In genomic region chr2:86195055-86195807, GRCh38 we compare ENCODE assay signal across 8 cellular contexts. TPM values are rescaled to one million over a fixed set of nuclear protein-coding genes. Genes with fewer than 3 reads are reported as not detected.
DNase-seq lines count a peak whose midpoint lies in the region; FAIRE-seq and TF ChIP-seq lines count a peak whose summit lies in the region.

TSS of gene IMMT (minus strand) at chr2:86195462. CDS start at chr2:86195382, 80 bp downstream.

- H3K36me3 ChIP-seq in H1 (ENCODE audit: control insufficient read depth in 2 of 4, insufficient read depth in 4 of 4, low read length in 3 of 4), result 0 out of 8 replicates have a peak, but pooled peaks cover 0 to 2% (median 0%) of the 10 kb centered on the region in 4 experiments
- H3K36me3 ChIP-seq in mesendoderm (ENCODE audit: control insufficient read depth, insufficient read depth, low read length), result peaks cover 1% of the 10 kb centered on the region

- no peak within 1 kb of the TSS for H2AK5ac ChIP-seq in H1 (ENCODE audit: low read depth, low read length)
- peak within 1 kb of the TSS; percentile 24 for H2AK5ac ChIP-seq in mesendoderm (ENCODE audit: low read length)

- CTCF ChIA-PET in H1 (lab: Charles Lee; ENCODE audit: partially characterized antibody), result interaction anchor here (0.6 to 0.9 kb wide), 3 partner anchors 9 to 116 kb away, joined by 3 read pairs; no protein-coding TSS in a partner anchor

- POLR2A ChIA-PET in H1 (lab: Charles Lee; ENCODE audit: partially characterized antibody), result interaction anchor here (0.6 to 3.3 kb wide), 11 partner anchors 10 to 245 kb away, joined by 3 to 22 read pairs (median 3); partner anchors contain the start of genes POLR1A and PTCD3

- peak within 1 kb of the TSS; percentile 90 for H3K27ac ChIP-seq in H1 (ENCODE audit: low read depth, low read length)
- H3K27ac ChIP-seq in mesendoderm (ENCODE audit: low read depth, low read length), result peak within 1 kb of the TSS; percentile 99

- H2BK12ac ChIP-seq in H1 (ENCODE audit: low read depth, low read length), result no peak within 1 kb of the TSS; the same call in 1 of the 2 replicates

- peaks cover 0 to 2% of the 10 kb centered on the region in 2 experiments for H4K20me1 ChIP-seq in H1 (replicated peaks in 1 of 2; ENCODE audit: control insufficient read depth in 1 of 2, insufficient read depth in 2 of 2, low read length in 2 of 2)

- TF ChIP-seq POLR2A in H1 (IDR thresholded peaks at IDR 0.05; ENCODE audit: control extremely low read depth in 1 of 2, low read depth in 2 of 2, low read length in 2 of 2), result peak; percentile 72 to 85; a peak in 2 of 3 replicates

- H3K79me1 ChIP-seq in H1 (ENCODE audit: low read depth, low read length) (peaks cover 7% of the 10 kb centered on the region; the same call in 1 of the 2 replicates), mesendoderm (ENCODE audit: low read length) (peaks cover 13% of the 10 kb centered on the region)

- DNase-seq in CMK (ENCODE audit: low read depth) (peak; percentile 96), GM20000 (ENCODE audit: low spot score) (peak; percentile 88), HT-29 (ENCODE audit: low spot score) (peak; percentile 97), NOMO-1 (lab: John Stamatoyannopoulos, UW; ENCODE audit: unreplicated experiment in 2 of 2) (peak; percentile 95), H1 (ENCODE audit: low read depth in 1 of 2, low spot score in 2 of 2) (peak; percentile 87 to 92), mesendoderm (peak; percentile 98)
- peak; percentile 74 to 93 (median 84) for DNase-seq in activated CD8-positive, alpha-beta memory T cell treated with anti-CD3 and anti-CD28 coated beads for 48 hours (ENCODE audit: low read depth in 2 of 3, low spot score in 2 of 3)
- DNase-seq in stimulated activated CD8-positive, alpha-beta memory T cell treated with anti-CD3 and anti-CD28 coated beads, Interleukin-15, amount 100 ng/mL, for 1 hour (ENCODE audit: low read depth), result peak; percentile 82

- H4K91ac ChIP-seq in H1 (replicated peaks; ENCODE audit: insufficient read length, low read length), result peak within 1 kb of the TSS; percentile 98

- H2BK120ac ChIP-seq in H1 (replicated peaks; ENCODE audit: low read depth, low read length), result no peak within 1 kb of the TSS
- H2BK120ac ChIP-seq in mesendoderm (ENCODE audit: low read depth, low read length), result no peak within 1 kb of the TSS

- H3K79me2 ChIP-seq in H1 (ENCODE audit: control insufficient read depth in 1 of 2, insufficient read depth in 2 of 2, low read length in 2 of 2) (peaks cover 25 to 52% of the 10 kb centered on the region in 2 experiments), mesendoderm (ENCODE audit: control insufficient read depth, insufficient read depth, low read length) (peaks cover 42% of the 10 kb centered on the region)

- no peaks in the 10 kb centered on the region for H3K9me3 ChIP-seq in H1 (ENCODE audit: insufficient read depth in 2 of 2, low read depth in 1 of 2, low read length in 1 of 2)

- TF ChIP-seq RAD21 in H1 (IDR thresholded peaks at IDR 0.05 in 1 of 2, conservative IDR thresholded peaks at IDR 0.05 in 1 of 2; ENCODE audit: low read depth in 2 of 2, low read length in 2 of 2), result no peak

- H4K8ac ChIP-seq in H1 (ENCODE audit: extremely low read depth, insufficient read depth, low read length) (peak within 1 kb of the TSS; percentile 81), mesendoderm (ENCODE audit: low read depth, low read length) (no peak within 1 kb of the TSS)

- TF ChIP-seq EP300 in H1 (IDR thresholded peaks at IDR 0.05; ENCODE audit: borderline replicate concordance in 1 of 2, low read depth in 2 of 2, low read length in 2 of 2), result no peak

- peaks cover 4% of the 10 kb centered on the region for H3K23me2 ChIP-seq in H1 (ENCODE audit: low read depth, low read length)

- H3K56ac ChIP-seq in H1 (replicated peaks; ENCODE audit: insufficient read length, low read depth, low read length), result peak within 1 kb of the TSS; percentile 94
- peak within 1 kb of the TSS; percentile 100 for H3K56ac ChIP-seq in mesendoderm (ENCODE audit: low read length)

- peak within 1 kb of the TSS; percentile 82 to 99 for H3K4me2 ChIP-seq in H1 (ENCODE audit: insufficient read depth in 1 of 2, low read depth in 2 of 2, low read length in 2 of 2)
- H3K4me2 ChIP-seq in mesendoderm (ENCODE audit: low read length), result peak within 1 kb of the TSS; percentile 99

- H2AFZ ChIP-seq in H1 (ENCODE audit: low read length), result 0 out of 2 replicates have a peak within 1 kb of the TSS, but pooled peaks have one; percentile 3

- peak within 1 kb of the TSS; percentile 88 to 90 (median 90) for H3K9ac ChIP-seq in H1 (replicated peaks in 1 of 4; ENCODE audit: extremely low read depth in 1 of 4, low read depth in 3 of 4, low read length in 3 of 4)
- H3K9ac ChIP-seq in mesendoderm (ENCODE audit: low read length), result peak within 1 kb of the TSS; percentile 99

- peak within 1 kb of the TSS; percentile 98 for H3K4ac ChIP-seq in H1 (replicated peaks; ENCODE audit: insufficient read length, low read depth, low read length)
- peak within 1 kb of the TSS; percentile 99 for H3K4ac ChIP-seq in mesendoderm (ENCODE audit: low read depth, low read length)

- H3K23ac ChIP-seq in H1 (ENCODE audit: insufficient read length) (no peak within 1 kb of the TSS), mesendoderm (ENCODE audit: low read length) (peak within 1 kb of the TSS; percentile 97)

- peak within 1 kb of the TSS; percentile 84 for H3K18ac ChIP-seq in H1 (ENCODE audit: extremely low read depth, low read length)
- peak within 1 kb of the TSS; percentile 69 for H3K18ac ChIP-seq in mesendoderm (ENCODE audit: low read length)

- no peak within 1 kb of the TSS for H2BK20ac ChIP-seq in H1 (ENCODE audit: low read length)

- H2BK5ac ChIP-seq in H1 (ENCODE audit: low read depth, low read length) (peak within 1 kb of the TSS; percentile 93), mesendoderm (ENCODE audit: low read length) (peak within 1 kb of the TSS; percentile 97)

- H4K5ac ChIP-seq in H1 (ENCODE audit: insufficient read length, low read depth, low read length), result peak within 1 kb of the TSS; percentile 78
- peak within 1 kb of the TSS; percentile 68 for H4K5ac ChIP-seq in mesendoderm (ENCODE audit: low read length)

- no peak for TF ChIP-seq CTCF in GM20000 (IDR thresholded peaks at IDR 0.05; ENCODE audit: extremely low read depth, missing control alignments)
- no peak for TF ChIP-seq CTCF in H1 (IDR thresholded peaks at IDR 0.05; ENCODE audit: control extremely low read depth in 1 of 3, insufficient read depth in 1 of 3, low read depth in 1 of 3, low read length in 3 of 3)

- 2% methylated on average over 47 of the region's 74 CpGs; no CpG with 5 or more reads in 1 of the 2 experiments for WGBS in H1 (ENCODE audit: extremely low coverage in 1 of 2, insufficient coverage in 1 of 2, insufficient read length in 1 of 2, insufficient replicate concordance in 2 of 2, low coverage in 1 of 2, low lambda C conversion rate in 2 of 2, missing lambda C conversion rate in 1 of 2), 2 experiments
- no CpG with 5 or more reads among the region's 74 CpGs for WGBS in mesendoderm (ENCODE audit: extremely low coverage, insufficient coverage, low lambda C conversion rate)

- H3K27me3 ChIP-seq in H1 (replicated peaks in 1 of 4; ENCODE audit: control insufficient read depth in 3 of 4, extremely low read depth in 1 of 4, insufficient read depth in 3 of 4, low read length in 3 of 4) (no peaks in the 10 kb centered on the region), mesendoderm (ENCODE audit: insufficient read depth, low read length, poor library complexity) (no peaks in the 10 kb centered on the region)

- no peak for FAIRE-seq in H1 (lab: Jason Lieb, UNC)

- H2BK15ac ChIP-seq in H1 (ENCODE audit: low read length), result peak within 1 kb of the TSS; percentile 8; the same call in 1 of the 2 replicates
- no peak within 1 kb of the TSS for H2BK15ac ChIP-seq in mesendoderm (replicated peaks; ENCODE audit: low read depth)

- H3K4me1 ChIP-seq in H1 (replicated peaks in 1 of 4; ENCODE audit: control insufficient read depth in 3 of 4, insufficient read depth in 4 of 4, low read length in 3 of 4), result peaks cover 0 to 4% (median under 1%) of the 10 kb centered on the region in 4 experiments; a peak in 1 of 7 replicates
- peaks cover 6% of the 10 kb centered on the region for H3K4me1 ChIP-seq in mesendoderm (ENCODE audit: control insufficient read depth, low read depth, low read length)

- H3K14ac ChIP-seq in H1 (ENCODE audit: insufficient read length), result no peak within 1 kb of the TSS

- peak within 1 kb of the TSS; percentile 64 to 96 (median 87) for H3K4me3 ChIP-seq in H1 (ENCODE audit: extremely low read depth in 1 of 4, insufficient read depth in 2 of 4, low read depth in 3 of 4, low read length in 4 of 4)
- peak within 1 kb of the TSS; percentile 93 for H3K4me3 ChIP-seq in mesendoderm (ENCODE audit: low read length)

TF ChIP-seq in H1, 55 proteins besides CTCF, POLR2A, EP300 and RAD21 (continues in another document):
- TF ChIP-seq MAX (IDR thresholded peaks at IDR 0.05) (peak; percentile 49; the same call in 1 of the 2 replicates), SIRT6 (IDR thresholded peaks at IDR 0.05; ENCODE audit: low read length) (no peak), FOSL1 (IDR thresholded peaks at IDR 0.05; ENCODE audit: insufficient read depth, low read depth, low read length) (no peak), ATF2 (IDR thresholded peaks at IDR 0.05; ENCODE audit: low read length) (no peak)

RNA-seq across cellular contexts. Expression of gene IMMT, which starts in this region (rescaled TPM):
- total RNA-seq in HT-29 (2014; rRNA removed; shearing (Covaris generic)), result 44.3 and 52.1 TPM in 2 replicates
- 103 and 105 TPM in 2 replicates for total RNA-seq in H1 (2021; fragmentation: NEBNext Ultra II Directional; extraction: Animal tissue kit (Norgen Biotek cat#: 25700))
- polyA plus RNA-seq in H1 (2011; rRNA removed), result 28.9 and 37.7 TPM in 2 replicates
- 46.8 TPM for polyA plus RNA-seq in H1 (2011; cell fraction: cytosol; rRNA removed)
- 38.2 TPM for polyA plus RNA-seq in H1 (2011; cell fraction: nucleus; rRNA removed)
- 78.4 to 97.7 TPM (median 85.7 TPM) in 4 replicates for polyA plus RNA-seq in H1 (2012, experiment 1 of 2)
- polyA plus RNA-seq in H1 (2012, experiment 2 of 2), result 14.8 TPM
- 79.4 TPM for polyA plus RNA-seq in H1 (2013, experiment 1 of 2)
- 74.8 TPM for polyA plus RNA-seq in H1 (2013, experiment 2 of 2)
- 55.1 and 77.5 TPM in 2 replicates for polyA minus RNA-seq in H1 (2011; rRNA and poly(A)+ RNA removed)
- 49.5 TPM for polyA minus RNA-seq in H1 (2011; cell fraction: cytosol; rRNA and poly(A)+ RNA removed)
- 51.9 TPM for polyA minus RNA-seq in H1 (2011; cell fraction: nucleus; rRNA and poly(A)+ RNA removed)
- 84.8 TPM for polyA plus RNA-seq in mesendoderm (2013, experiment 1 of 2)
- 85.9 TPM for polyA plus RNA-seq in mesendoderm (2013, experiment 2 of 2)

Comparison
In these comparisons a context has a peak if more than half of its experiments do, and no peak if none do; other contexts are left out.
1. Peak in every context shown above with its lines: DNase-seq, H3K4me3 ChIP-seq and H3K27ac ChIP-seq.